8 cellular contexts compared by ENCODE assay signal in genomic region chr1:46667782-46668760, GRCh38. TPM values are rescaled to one million over a fixed set of nuclear protein-coding genes. Genes with fewer than 3 reads are reported as not detected.
DNase-seq lines count a peak whose midpoint lies in the region; ATAC-seq and TF ChIP-seq lines count a peak whose summit lies in the region.

Gene ATPAF1, minus strand, starts transcription at chr1:46668364. Its CDS starts 42 bp downstream, at chr1:46668322.

- H3K4me2 ChIP-seq in OCI-LY3 (ENCODE audit: low read length): peak within 1 kb of the TSS; percentile 95

- DNase-seq in CD1c-positive myeloid dendritic cell (ENCODE audit: extremely low spot score) (peak; percentile 69), activated T-cell treated with anti-CD3 and anti-CD28 coated beads for 4 hours (peak; percentile 44)
- peak; percentile 21 for DNase-seq in stimulated activated CD8-positive, alpha-beta memory T cell treated with anti-CD3 and anti-CD28 coated beads, Interleukin-7, amount 100 ng/mL, for 24 hours (ENCODE audit: low read depth)

- ATAC-seq in GM19395 (IDR thresholded peaks at IDR 0.05; ENCODE audit: unreplicated experiment) (peak; percentile 75), HG03558 (IDR thresholded peaks at IDR 0.05; ENCODE audit: extremely low read depth, unreplicated experiment) (peak; percentile 53)

- TF ChIP-seq CTCF in OCI-LY3 (IDR thresholded peaks at IDR 0.05; ENCODE audit: low read depth, low read length): no peak

- H3K4me3 ChIP-seq in OCI-LY3 (ENCODE audit: low read length) (peak within 1 kb of the TSS; percentile 93), esophagus (ENCODE audit: low read depth in 1 of 2, low read length in 2 of 2) (peak within 1 kb of the TSS; percentile 87 to 94), mucosa of rectum (ENCODE audit: low read length in 2 of 2) (peak within 1 kb of the TSS; percentile 51 to 90)

- H2AFZ ChIP-seq in OCI-LY3 (ENCODE audit: low read depth, low read length): peak within 1 kb of the TSS; percentile 97

- H4K20me1 ChIP-seq in OCI-LY3 (ENCODE audit: insufficient read depth, low read length): no peaks in the 10 kb centered on the region

- peak within 1 kb of the TSS; percentile 81 for H3K9ac ChIP-seq in OCI-LY3 (ENCODE audit: low read length)
- peak within 1 kb of the TSS; percentile 64 to 83 for H3K9ac ChIP-seq in mucosa of rectum (ENCODE audit: low read depth in 1 of 2, low read length in 2 of 2)

- H3K4me1 ChIP-seq in OCI-LY3 (ENCODE audit: low read length): peaks cover 9% of the 10 kb centered on the region
- H3K4me1 ChIP-seq in esophagus (ENCODE audit: control insufficient read depth in 2 of 2, insufficient read depth in 2 of 2, low read length in 1 of 2): peaks cover 0 to 2% of the 10 kb centered on the region in 2 donors
- peaks cover 16 to 17% of the 10 kb centered on the region in 2 donors for H3K4me1 ChIP-seq in mucosa of rectum (ENCODE audit: control insufficient read depth in 2 of 2, insufficient read depth in 2 of 2, low read length in 2 of 2)

- H3K36me3 ChIP-seq in OCI-LY3 (replicated peaks; ENCODE audit: low read depth, low read length) (peaks cover 2% of the 10 kb centered on the region), esophagus (ENCODE audit: control insufficient read depth in 2 of 2, insufficient read depth in 2 of 2, low read length in 1 of 2) (peaks cover 5 to 6% of the 10 kb centered on the region in 2 donors), mucosa of rectum (ENCODE audit: control insufficient read depth in 2 of 2, insufficient read depth in 2 of 2, low read length in 2 of 2) (peaks cover 12 to 13% of the 10 kb centered on the region in 2 donors)

- peaks cover 13% of the 10 kb centered on the region for H3K79me2 ChIP-seq in OCI-LY3 (ENCODE audit: low read length)

- H3K9me3 ChIP-seq in OCI-LY3 (ENCODE audit: insufficient read depth, low read length) (no peaks in the 10 kb centered on the region), esophagus (ENCODE audit: control insufficient read depth in 2 of 2, insufficient read depth in 1 of 2, low read depth in 1 of 2, low read length in 1 of 2) (no peaks in the 10 kb centered on the region), mucosa of rectum (ENCODE audit: control insufficient read depth in 2 of 2, low read length in 2 of 2) (no peaks in the 10 kb centered on the region)

- H3K27me3 ChIP-seq in OCI-LY3 (ENCODE audit: low read depth, low read length) (no peaks in the 10 kb centered on the region), esophagus (ENCODE audit: control insufficient read depth in 1 of 2, insufficient read depth in 2 of 2, low read length in 2 of 2) (no peaks in the 10 kb centered on the region), mucosa of rectum (ENCODE audit: control insufficient read depth in 2 of 2, insufficient read depth in 2 of 2, low read length in 2 of 2) (no peaks in the 10 kb centered on the region)

- H3K27ac ChIP-seq in OCI-LY3 (ENCODE audit: low read length) (0 out of 2 replicates have a peak within 1 kb of the TSS, but pooled peaks have one; percentile 13), esophagus (ENCODE audit: low read depth in 2 of 2, low read length in 1 of 2) (peak within 1 kb of the TSS; percentile 63 to 83), mucosa of rectum (ENCODE audit: low read depth in 2 of 2, low read length in 2 of 2) (peak within 1 kb of the TSS; percentile 65 to 71)

- 0 to 1% methylated on average over 45 to 96 of the region's 96 CpGs for WGBS in esophagus, 2 donors

RNA-seq across cellular contexts. Expression of gene ATPAF1, which starts in this region (rescaled TPM):
- 10 to 100 TPM; 25.3 to 34.9 TPM for polyA plus RNA-seq in esophagus

Comparison
In these comparisons a context has a peak if more than half of its experiments do, and no peak if none do; other contexts are left out.
1. Peak in every context shown above with its lines: DNase-seq, ATAC-seq, H3K4me3 ChIP-seq and H3K27ac ChIP-seq.
2. H3K27ac ChIP-seq: peak in every context shown above with its lines; median percentile 73 in esophagus; 68 in mucosa of rectum; 13 in OCI-LY3.